Comparison of ENCODE assay signal across 23 cellular contexts in genomic region chr12:74170645-74171477, GRCh38.
A peak's percentile ranks its signal among the peaks of the same experiment; 100 is the strongest.
DNase-seq lines count a peak whose midpoint lies in the region; ATAC-seq, FAIRE-seq and TF ChIP-seq lines count a peak whose summit lies in the region.
"Had no signal": no experiment of that assay in that cellular context is flagged by ENCODE, and none has a peak within 500 bp of the region (broad histone marks: within the 10 kb centered on the region; RNA-seq: fewer than 3 reads in every experiment).

No MANE protein-coding gene starts in this region.

- H3K36me3 ChIP-seq in kidney (ENCODE audit: control insufficient read depth in 1 of 2, insufficient read depth in 2 of 2, low read length in 2 of 2) = no peaks in the 10 kb centered on the region
- H3K36me3 ChIP-seq: BLaER1 treated with 17β-estradiol and CSF1 and Interleukin-3, amounts not matched to agents 10 nM and 100 nM had no signal

- no peak for FAIRE-seq in kidney (lab: Jason Lieb, UNC)
- FAIRE-seq in urothelium cell line (lab: Jason Lieb, UNC) = no peak
- FAIRE-seq: A549, GM12878, H54 had no signal

- H3K9ac ChIP-seq in kidney (ENCODE audit: low read length in 2 of 2) = no peak overlapping the region
- H3K9ac ChIP-seq: BLaER1 treated with 17β-estradiol and CSF1 and Interleukin-3, amounts not matched to agents 10 nM and 100 nM had no signal

- ATAC-seq in Right ventricle myocardium superior (ENCODE audit: poor library complexity) = no peak
- no peak for ATAC-seq in activated naive CD4-positive, alpha-beta T cell treated with anti-CD3 and anti-CD28 coated beads, Interleukin-2, amount 50 U/mL, for 72 hours
- ATAC-seq: A549, GM12878, PC-3, T-cell had no signal

- no peak for TF ChIP-seq CTCF in kidney (IDR thresholded peaks at IDR 0.05; ENCODE audit: borderline replicate concordance, extremely low read depth, insufficient read depth)
- no peak for TF ChIP-seq CTCF in HFFc6 (IDR thresholded peaks at IDR 0.05)

- DNase-seq in Right ventricle myocardium superior (peak; percentile 23), cardiac septum (ENCODE audit: low spot score) (no peak), NCI-H774 (lab: John Stamatoyannopoulos, UW) (peak; percentile 56), kidney (peak; percentile 66), urothelium cell line (ENCODE audit: low spot score) (peak; percentile 8), HFFc6 (no peak)
- DNase-seq in activated naive CD4-positive, alpha-beta T cell (lab: John Stamatoyannopoulos, UW) = no peak
- DNase-seq in activated naive CD4-positive, alpha-beta T cell treated with anti-CD3 and anti-CD28 coated beads, Interleukin-2, amount 50 U/mL, for 72 hours (ENCODE audit: low spot score in 2 of 2) = no peak
- DNase-seq: DMS 273 treated with DMSO at 0.1 percent for 48 hours, GDM1, IMR-90, Kasumi-1, MM.1S, NCI-H1092 treated with DMSO at 0.1 percent for 48 hours, NCI-H2081, NCI-H524 treated with DMSO at 0.1 percent for 48 hours, PC-3, T-cell had no signal

- H3K27ac ChIP-seq in kidney (ENCODE audit: low read depth in 2 of 2, low read length in 2 of 2) = no peak overlapping the region
- H3K27ac ChIP-seq: A549; BLaER1 treated with 17β-estradiol and CSF1 and Interleukin-3, amounts not matched to agents 10 nM and 100 nM; SK-N-MC had no signal

- H3K27me3 Mint-ChIP-seq in HFFc6 (ENCODE audit: insufficient read depth) = no peaks in the 10 kb centered on the region
- H3K27me3 Mint-ChIP-seq: T-cell had no signal

- no peaks in the 10 kb centered on the region for H3K4me1 ChIP-seq in kidney (ENCODE audit: control insufficient read depth in 1 of 2, insufficient read depth in 1 of 2, low read depth in 1 of 2, low read length in 2 of 2)
- H3K4me1 ChIP-seq: A549; BLaER1 treated with 17β-estradiol and CSF1 and Interleukin-3, amounts not matched to agents 10 nM and 100 nM had no signal

- peaks cover 5 to 6% of the 10 kb centered on the region in 2 donors for H3K9me3 Mint-ChIP-seq in activated naive CD4-positive, alpha-beta T cell treated with anti-CD3 and anti-CD28 coated beads, Interleukin-2, amount 50 U/mL, for 72 hours
- peaks cover 43% of the 10 kb centered on the region for H3K9me3 Mint-ChIP-seq in HFFc6

- no peak overlapping the region for H3K4me3 Mint-ChIP-seq in HFFc6
- H3K4me3 Mint-ChIP-seq: T-cell had no signal

- H3K4me3 ChIP-seq in kidney (ENCODE audit: low read length in 2 of 2) = no peak overlapping the region
- H3K4me3 ChIP-seq: A549; BLaER1 treated with 17β-estradiol and CSF1 and Interleukin-3, amounts not matched to agents 10 nM and 100 nM; GM12878; SK-N-MC had no signal

- H3K36me3 Mint-ChIP-seq in activated naive CD4-positive, alpha-beta T cell treated with anti-CD3 and anti-CD28 coated beads, Interleukin-2, amount 50 U/mL, for 72 hours = no peaks in the 10 kb centered on the region
- H3K36me3 Mint-ChIP-seq in HFFc6 (ENCODE audit: low read depth) = peaks cover 5% of the 10 kb centered on the region; the same call in 1 of the 2 replicates
- H3K36me3 Mint-ChIP-seq: T-cell had no signal

- no peaks in the 10 kb centered on the region for H3K4me1 Mint-ChIP-seq in HFFc6 (ENCODE audit: low read depth)
- H3K4me1 Mint-ChIP-seq: T-cell had no signal

- peaks cover 0 to 3% of the 10 kb centered on the region in 2 donors for H3K9me3 ChIP-seq in kidney (ENCODE audit: control insufficient read depth in 1 of 2, low read length in 2 of 2)
- H3K9me3 ChIP-seq: A549; BLaER1 treated with 17β-estradiol and CSF1 and Interleukin-3, amounts not matched to agents 10 nM and 100 nM had no signal

- intact Hi-C loops in Right ventricle myocardium superior (cut with DNase I) (no loop called here), cardiac septum (cut with DNase I) (no loop called here), kidney (cut with DNase I) (no loop called here)

- H3K27ac Mint-ChIP-seq in activated naive CD4-positive, alpha-beta T cell treated with anti-CD3 and anti-CD28 coated beads, Interleukin-2, amount 50 U/mL, for 72 hours = no peak overlapping the region
- no peak overlapping the region for H3K27ac Mint-ChIP-seq in HFFc6
- H3K27ac Mint-ChIP-seq: T-cell had no signal

Comparison
In these comparisons a context has a peak if more than half of its experiments do, and no peak if none do; other contexts are left out.
1. DNase-seq: peak in Right ventricle myocardium superior (single experiment), NCI-H774 (single experiment), kidney (single experiment) and urothelium cell line (single experiment); none in cardiac septum (single experiment), activated naive CD4-positive, alpha-beta T cell (0 of 4), activated naive CD4-positive, alpha-beta T cell treated with anti-CD3 and anti-CD28 coated beads, Interleukin-2, amount 50 U/mL, for 72 hours (0 of 2) and HFFc6 (single experiment).